In the genomic region with DNA sequence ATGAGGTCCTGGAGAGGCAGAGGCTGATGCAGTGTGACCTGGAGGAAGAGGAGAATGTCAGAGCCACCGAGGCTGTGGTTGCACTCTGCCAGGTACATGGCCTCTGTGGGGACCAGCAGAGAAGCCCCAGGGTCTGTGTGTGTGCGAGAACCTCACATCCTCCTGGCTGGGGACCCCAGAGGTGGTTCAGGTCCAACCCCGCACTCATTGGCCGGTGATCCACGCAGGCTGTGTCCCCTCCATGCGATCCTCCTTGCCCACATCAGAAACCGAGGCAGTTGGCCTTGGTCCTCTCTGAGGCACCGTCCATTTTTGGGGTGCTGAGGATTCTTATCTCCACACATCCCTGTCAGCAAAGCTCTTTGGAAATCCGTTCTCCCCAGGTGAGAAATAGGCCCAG, we compare ENCODE assay signal across 28 cellular contexts. TPM values are rescaled to one million over a fixed set of nuclear protein-coding genes. Genes with fewer than 3 reads are reported as not detected.
"Had no signal": no experiment of that assay in that cellular context is flagged by ENCODE, and none has a peak within 500 bp of the region (broad histone marks: within the 10 kb centered on the region; RNA-seq: fewer than 3 reads in every experiment).

No MANE protein-coding gene starts in this region.

- H2AFZ ChIP-seq: PC-9 had no signal

- ATAC-seq: activated CD8-positive, alpha-beta T cell treated with anti-CD3 and anti-CD28 coated beads, Interleukin-2, amount 10 ng/mL, durations not matched to agents 7 days and 5 days; activated naive CD4-positive, alpha-beta T cell treated with anti-CD3 and anti-CD28 coated beads, Interleukin-2, amount 50 U/mL, for 72 hours; body of pancreas; K562 had no signal

- H3K9me3 ChIP-seq: adrenal gland, body of pancreas, breast epithelium, SJCRH30 had no signal

- H3K27ac ChIP-seq: adrenal gland, body of pancreas, breast epithelium, PC-9, SJCRH30, SK-N-MC had no signal

- H3K4me3 ChIP-seq: adrenal gland, body of pancreas, breast epithelium, K562, PC-9, SJCRH30, SK-N-MC had no signal

- H3K9me3 Mint-ChIP-seq: activated CD4-positive, alpha-beta T cell treated with anti-CD3 and anti-CD28 coated beads, Interleukin-2, amount 10 ng/mL, durations not matched to agents 24 days and 14 days; activated T-cell treated with anti-CD3 and anti-CD28 coated beads, Interleukin-2, amount 50 U/mL, for 24 hours; activated T-helper 2 cell treated with anti-CD3 and anti-CD28 coated beads, Interferon-gamma antibody, Interleukin-2, Interleukin-4, amounts not matched to agents 10 μg/mL and 5 μg/mL and 100 μg/mL, durations not matched to agents 14 hours and 24 hours and 36 hours had no signal

- DNase-seq: activated CD4-positive, alpha-beta T cell treated with anti-CD3 and anti-CD28 coated beads, Interleukin-2, amount 10 ng/mL, durations not matched to agents 24 days and 14 days; activated CD4-positive, alpha-beta T cell treated with anti-CD3 and anti-CD28 coated beads, Interleukin-2, amount 50 U/mL, for 4 hours; activated CD8-positive, alpha-beta T cell treated with anti-CD3 and anti-CD28 coated beads, Interleukin-2, amount 10 ng/mL, durations not matched to agents 7 days and 5 days; activated gamma-delta T cell treated with Interleukin-2 at 50 U/mL for 16 hours; activated naive CD4-positive, alpha-beta T cell treated with anti-CD3 and anti-CD28 coated beads for 36 hours; activated T-cell treated with anti-CD3 and anti-CD28 coated beads, Interleukin-2, amount 50 U/mL, for 24 hours; adrenal gland; body of pancreas; NCI-H1105 treated with DMSO at 0.1 percent for 48 hours; NCI-H1436; NCI-H1694; NCI-H1930; NCI-H2081 treated with DMSO at 0.1 percent for 48 hours; NCI-H345; NCI-H526; NCI-H748 treated with DMSO at 0.1 percent for 48 hours; NK-92 treated with Interleukin-12 subunit alpha and Interleukin-12 subunit beta, amount 100 ng/mL, for 24 hours; PC-9; SHP77; SJCRH30; T1000 had no signal

- H3K27me3 ChIP-seq: adrenal gland, body of pancreas, breast epithelium, SJCRH30 had no signal

- H3K36me3 Mint-ChIP-seq: activated naive CD4-positive, alpha-beta T cell treated with anti-CD3 and anti-CD28 coated beads, Interleukin-2, amount 50 U/mL, for 72 hours had no signal

- H3K27me3 Mint-ChIP-seq: activated CD4-positive, alpha-beta T cell treated with anti-CD3 and anti-CD28 coated beads, Interleukin-2, amount 10 ng/mL, durations not matched to agents 24 days and 14 days; activated T-cell treated with anti-CD3 and anti-CD28 coated beads, Interleukin-2, amount 50 U/mL, for 24 hours had no signal

- H3K27ac Mint-ChIP-seq: activated CD4-positive, alpha-beta T cell treated with anti-CD3 and anti-CD28 coated beads, Interleukin-2, amount 10 ng/mL, durations not matched to agents 24 days and 14 days; activated CD8-positive, alpha-beta T cell treated with anti-CD3 and anti-CD28 coated beads, Interleukin-2, amount 10 ng/mL, durations not matched to agents 7 days and 5 days; activated naive CD4-positive, alpha-beta T cell treated with anti-CD3 and anti-CD28 coated beads for 36 hours; activated naive CD4-positive, alpha-beta T cell treated with anti-CD3 and anti-CD28 coated beads, Interleukin-2, amount 50 U/mL, for 72 hours; activated T-cell treated with anti-CD3 and anti-CD28 coated beads, Interleukin-2, amount 50 U/mL, for 24 hours; activated T-helper 2 cell treated with anti-CD3 and anti-CD28 coated beads, Interferon-gamma antibody, Interleukin-2, Interleukin-4, amounts not matched to agents 10 μg/mL and 5 μg/mL and 100 μg/mL, durations not matched to agents 14 hours and 24 hours and 36 hours had no signal

- H3K4me2 ChIP-seq: PC-9 had no signal

- H3K4me1 ChIP-seq: adrenal gland, breast epithelium had no signal

- H3K4me3 Mint-ChIP-seq: activated CD4-positive, alpha-beta T cell treated with anti-CD3 and anti-CD28 coated beads, Interleukin-2, amount 10 ng/mL, durations not matched to agents 24 days and 14 days; activated CD8-positive, alpha-beta T cell treated with anti-CD3 and anti-CD28 coated beads, Interleukin-2, amount 10 ng/mL, durations not matched to agents 7 days and 5 days; activated naive CD4-positive, alpha-beta T cell treated with anti-CD3 and anti-CD28 coated beads for 36 hours; activated T-cell treated with anti-CD3 and anti-CD28 coated beads, Interleukin-2, amount 50 U/mL, for 24 hours had no signal

RNA-seq across cellular contexts. Expression of a gene that starts 45.3 kb away (rescaled TPM):
- total RNA-seq: OCI-LY7 had no signal

RNA-seq across cellular contexts. Expression of a gene that starts 47.9 kb away (rescaled TPM):
- total RNA-seq: activated naive CD4-positive, alpha-beta T cell treated with anti-CD3 and anti-CD28 coated beads for 36 hours; NCI-H460 had no signal
